5 cellular contexts compared by ENCODE assay signal in the genomic region with DNA sequence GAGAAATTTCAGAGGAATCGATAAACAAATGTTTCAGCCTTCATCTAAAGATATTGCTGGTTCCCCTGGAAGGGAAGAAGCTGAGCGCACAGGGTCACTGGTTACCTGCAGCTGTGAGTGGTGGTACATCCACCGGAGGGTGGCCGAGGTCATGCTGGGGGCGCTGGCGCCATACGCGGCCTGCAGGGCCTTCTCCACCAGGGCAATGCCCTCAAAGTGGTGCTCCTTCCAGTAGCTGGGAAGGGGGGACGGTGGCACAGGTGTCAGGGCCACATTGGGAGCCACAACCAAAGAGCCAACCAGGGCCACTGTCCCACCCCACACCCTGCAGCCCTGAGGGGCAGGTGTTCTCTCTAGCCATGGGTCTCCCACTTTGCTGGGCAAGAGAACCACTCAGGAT.
"Had no signal": no experiment of that assay in that cellular context is flagged by ENCODE, and none has a peak within 500 bp of the region (broad histone marks: within the 10 kb centered on the region; RNA-seq: fewer than 3 reads in every experiment).

No MANE protein-coding gene starts in this region.

- H3K27ac ChIP-seq: HL-60 had no signal

- FAIRE-seq: HepG2, HTR-8/SVneo, K562 had no signal

- DNase-seq: IMR-90 had no signal

- H3K4me3 ChIP-seq: K562 had no signal
